Comparison of ENCODE assay signal across 12 cellular contexts in the genomic region with DNA sequence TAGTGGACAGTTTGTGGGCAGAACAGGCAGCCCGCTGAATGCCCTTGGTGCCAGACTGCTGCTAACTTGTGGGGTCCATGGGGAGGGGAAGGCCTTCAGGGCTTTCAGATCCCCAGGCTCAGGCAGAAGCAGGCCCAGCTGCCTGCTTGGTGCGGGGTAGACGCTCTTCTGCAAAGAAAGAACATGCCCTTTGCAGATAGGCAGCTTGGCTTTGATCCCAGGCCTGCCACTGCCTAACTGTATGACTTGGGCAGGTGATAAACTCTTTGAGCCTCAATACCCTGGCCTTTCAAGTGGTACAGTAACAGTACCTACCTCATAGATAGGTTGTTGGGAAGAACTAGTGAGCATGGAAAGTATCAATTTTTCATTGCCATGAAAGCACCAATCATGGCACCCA. TPM values are rescaled to one million over a fixed set of nuclear protein-coding genes. Genes with fewer than 3 reads are reported as not detected.
A peak's percentile ranks its signal among the peaks of the same experiment; 100 is the strongest.
DNase-seq lines count a peak whose midpoint lies in the region; ATAC-seq and TF ChIP-seq lines count a peak whose summit lies in the region.
"Had no signal": no experiment of that assay in that cellular context is flagged by ENCODE, and none has a peak within 500 bp of the region (broad histone marks: within the 10 kb centered on the region; RNA-seq: fewer than 3 reads in every experiment).

No MANE protein-coding gene starts in this region.

- ATAC-seq in DND-41 (ENCODE audit: insufficient read depth, low read depth) (peak; percentile 67), HG03139 (IDR thresholded peaks at IDR 0.05; ENCODE audit: unreplicated experiment) (no peak)

- H3K9ac ChIP-seq in DND-41 (ENCODE audit: low read depth, low read length): no peak overlapping the region
- no peak overlapping the region for H3K9ac ChIP-seq in mucosa of rectum (ENCODE audit: low read depth in 1 of 2, low read length in 2 of 2)

- TF ChIP-seq POLR2A in adrenal gland (IDR thresholded peaks at IDR 0.05): peak in 1 of 2 donors; percentile 18

- H3K27me3 ChIP-seq in DND-41 (ENCODE audit: insufficient read depth, low read length, poor library complexity) (no peaks in the 10 kb centered on the region), adrenal gland (no peaks in the 10 kb centered on the region), mucosa of rectum (ENCODE audit: control insufficient read depth in 2 of 2, insufficient read depth in 2 of 2, low read length in 2 of 2) (no peaks in the 10 kb centered on the region)

- DNase-seq in DND-41 (no peak), NCI-H1092 treated with DMSO at 0.1 percent for 48 hours (lab: John Stamatoyannopoulos, UW) (peak; percentile 63), adrenal gland (peak; percentile 46 to 79 (median 66)), middle frontal gyrus (ENCODE audit: extremely low spot score, low spot score) (no peak), NCI-H187 (lab: John Stamatoyannopoulos, UW) (no peak)
- DNase-seq in stimulated activated CD4-positive, alpha-beta T cell treated with anti-CD3 and anti-CD28 coated beads, Interleukin-4, amount 100 ng/mL, for 4 hours: no peak
- DNase-seq: activated CD4-positive, alpha-beta T cell treated with anti-CD3 and anti-CD28 coated beads, Interleukin-2, amount 10 ng/mL, durations not matched to agents 24 days and 14 days; glutamatergic neuron had no signal

- TF ChIP-seq CTCF in DND-41 (IDR thresholded peaks at IDR 0.05; ENCODE audit: borderline replicate concordance, extremely low read depth, low read length, poor library complexity, severe bottlenecking) (no peak), adrenal gland (IDR thresholded peaks at IDR 0.05) (no peak)

- intact Hi-C loops in adrenal gland (cut with DNase I): no loop called here

- H4K20me1 ChIP-seq in DND-41 (ENCODE audit: insufficient read depth, low read length): peaks cover 87% of the 10 kb centered on the region

- no peak overlapping the region for H3K4me2 ChIP-seq in DND-41 (ENCODE audit: insufficient read depth, low read length)

- 39 to 73% (median 62%) methylated on average over 3 of the region's 3 CpGs for WGBS in adrenal gland, 4 donors

- no peak overlapping the region for H3K27ac ChIP-seq in DND-41 (ENCODE audit: low read length)
- peak overlapping the region in 1 of 5 donors; percentile 29 for H3K27ac ChIP-seq in adrenal gland
- peak overlapping the region; percentile 0 to 75 for H3K27ac ChIP-seq in mucosa of rectum (ENCODE audit: low read depth in 2 of 2, low read length in 2 of 2)
- H3K27ac ChIP-seq: epithelial cell of prostate, thoracic aorta had no signal

- no peaks in the 10 kb centered on the region for H3K36me3 ChIP-seq in DND-41 (ENCODE audit: insufficient read depth, low read length)
- no peaks in the 10 kb centered on the region for H3K36me3 ChIP-seq in adrenal gland (replicated peaks in 1 of 2)
- peaks cover 0 to 6% of the 10 kb centered on the region in 2 donors for H3K36me3 ChIP-seq in mucosa of rectum (ENCODE audit: control insufficient read depth in 2 of 2, insufficient read depth in 2 of 2, low read length in 2 of 2)
- H3K36me3 ChIP-seq: thoracic aorta had no signal

- no peak overlapping the region for H2AFZ ChIP-seq in DND-41 (ENCODE audit: low read depth, low read length)

- H3K9me3 ChIP-seq in DND-41 (ENCODE audit: insufficient read depth, low read length, severe bottlenecking): no peaks in the 10 kb centered on the region
- no peaks in the 10 kb centered on the region for H3K9me3 ChIP-seq in adrenal gland (replicated peaks in 1 of 3)
- H3K9me3 ChIP-seq in mucosa of rectum (ENCODE audit: control insufficient read depth in 2 of 2, low read length in 2 of 2): no peaks in the 10 kb centered on the region
- H3K9me3 ChIP-seq: thoracic aorta had no signal

- H3K4me3 ChIP-seq in DND-41 (ENCODE audit: low read depth in 1 of 2, low read length in 2 of 2) (no peak overlapping the region), adrenal gland (no peak overlapping the region), mucosa of rectum (ENCODE audit: low read length in 2 of 2) (no peak overlapping the region)
- H3K4me3 ChIP-seq: thoracic aorta had no signal

- H3K79me2 ChIP-seq in DND-41 (ENCODE audit: insufficient read depth, low read length): peaks cover 99% of the 10 kb centered on the region

- H3K4me1 ChIP-seq in DND-41 (ENCODE audit: insufficient read depth, low read length): no peaks in the 10 kb centered on the region
- H3K4me1 ChIP-seq in adrenal gland (replicated peaks in 1 of 2): peaks cover 44 to 90% of the 10 kb centered on the region in 2 donors
- peaks cover 71 to 77% of the 10 kb centered on the region in 2 donors for H3K4me1 ChIP-seq in mucosa of rectum (ENCODE audit: control insufficient read depth in 2 of 2, insufficient read depth in 2 of 2, low read length in 2 of 2)

RNA-seq across cellular contexts. Expression of a gene that starts 28.4 kb away (rescaled TPM):
- 100 to 1,000 TPM in 5 of 8 donors, 10 to 100 TPM in 3; 55.1 to 132 (median 103) TPM for total RNA-seq in adrenal gland
- polyA plus RNA-seq in adrenal gland: 100 to 1,000 TPM in 1 of 3 donors, 10 to 100 TPM in 2; 68.5 to 150 (median 86.3) TPM

Comparison
In these comparisons a context has a peak if more than half of its experiments do, and no peak if none do; other contexts are left out.
1. DNase-seq: peak in NCI-H1092 treated with DMSO at 0.1 percent for 48 hours (single experiment) and adrenal gland (7 of 7); none in DND-41 (single experiment), middle frontal gyrus (single experiment), NCI-H187 (0 of 2) and stimulated activated CD4-positive, alpha-beta T cell treated with anti-CD3 and anti-CD28 coated beads, Interleukin-4, amount 100 ng/mL, for 4 hours (0 of 2).